In the genomic region with DNA sequence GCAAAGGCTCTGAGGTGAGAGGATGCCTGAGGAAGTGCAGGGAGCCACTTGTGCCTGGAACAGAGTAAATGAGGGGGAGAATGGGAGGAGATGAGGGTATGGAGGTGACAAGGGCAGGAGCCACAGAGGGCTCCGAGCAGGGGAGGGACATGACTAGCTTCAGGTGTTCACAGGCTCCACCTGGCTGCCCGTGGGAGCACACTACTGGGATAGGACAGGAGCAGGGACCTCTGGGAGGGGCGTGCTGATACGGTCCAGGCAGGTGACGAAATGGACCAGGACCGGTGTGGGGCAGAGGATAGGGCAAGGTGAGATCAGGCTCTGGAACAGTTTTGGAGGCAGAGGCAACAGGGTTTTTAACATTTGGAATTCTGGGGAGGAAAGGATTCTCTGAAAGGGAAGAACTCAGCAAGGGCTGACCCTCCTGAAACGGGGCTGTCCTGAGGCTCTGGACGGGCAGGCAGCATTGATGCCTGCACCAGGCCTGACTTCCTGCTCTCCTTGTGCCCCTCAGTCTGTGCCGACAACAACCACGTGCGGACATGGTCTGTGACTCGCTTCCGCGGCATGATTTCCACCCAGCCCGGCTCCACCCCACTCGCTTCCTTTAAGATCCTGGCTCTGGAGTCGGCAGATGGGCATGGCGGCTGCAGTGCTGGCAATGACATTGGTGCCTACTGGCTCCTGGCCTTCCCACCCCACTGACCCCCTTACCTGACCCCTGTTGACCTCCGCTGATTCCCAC, we compare ENCODE assay signal across 17 cellular contexts. TPM values are rescaled to one million over a fixed set of nuclear protein-coding genes. Genes with fewer than 3 reads are reported as not detected.
A peak's percentile ranks its signal among the peaks of the same experiment; 100 is the strongest.
DNase-seq lines count a peak whose midpoint lies in the region; ATAC-seq, FAIRE-seq and TF ChIP-seq lines count a peak whose summit lies in the region.
"Had no signal": no experiment of that assay in that cellular context is flagged by ENCODE, and none has a peak within 500 bp of the region (broad histone marks: within the 10 kb centered on the region; RNA-seq: fewer than 3 reads in every experiment).

No MANE protein-coding gene starts in this region.

- H3K9me3 ChIP-seq in IMR-90 (ENCODE audit: control insufficient read depth, insufficient read depth, low read length), result no peaks in the 10 kb centered on the region
- H3K9me3 ChIP-seq: BE2C, vagina had no signal

- in situ Hi-C loops in IMR-90 (cut with MboI; ENCODE audit: low sequenced_read_pairs), result no loop called here
- in situ Hi-C loops in brain microvascular endothelial cell (cut with HindIII; ENCODE audit: low pct_ligation_motif_present, low sequenced_read_pairs), result no loop called here

- no peak overlapping the region for H2AFZ ChIP-seq in IMR-90 (replicated peaks; ENCODE audit: low read length, poor library complexity)
- H2AFZ ChIP-seq: GM23338 had no signal

- no peak overlapping the region for H3K23ac ChIP-seq in IMR-90 (ENCODE audit: low read depth, low read length)

- TF ChIP-seq RAD21 in IMR-90 (IDR thresholded peaks at IDR 0.05; ENCODE audit: low read length), result no peak

- H2BK5ac ChIP-seq in IMR-90 (ENCODE audit: low read depth, low read length, poor library complexity, severe bottlenecking), result no peak overlapping the region

- ATAC-seq in IMR-90 (ENCODE audit: low read depth), result no peak
- no peak for ATAC-seq in HG03097 (IDR thresholded peaks at IDR 0.05; ENCODE audit: low FRiP score, unreplicated experiment)
- ATAC-seq: GM23338; stimulated activated naive CD8-positive, alpha-beta T cell treated with anti-CD3 and anti-CD28 coated beads, Interleukin-15, amount 100 ng/mL, for 72 hours had no signal

- no peak overlapping the region for H4K5ac ChIP-seq in IMR-90 (ENCODE audit: low read depth, low read length)

- no peak for FAIRE-seq in GM12892 (lab: Jason Lieb, UNC)

- BruUV-seq in IMR-90 (replicated peaks; lab: Mats Ljungman, UMichigan), result no TSS peak

- H3K36me3 ChIP-seq in IMR-90 (ENCODE audit: control insufficient read depth, insufficient read depth, low read length), result peaks cover 51% of the 10 kb centered on the region
- peaks cover 7% of the 10 kb centered on the region for H3K36me3 ChIP-seq in brain microvascular endothelial cell (replicated peaks)
- H3K36me3 ChIP-seq: BE2C had no signal

- H3K79me1 ChIP-seq in IMR-90 (ENCODE audit: low read depth in 1 of 2, low read length in 2 of 2), result peaks cover 0 to 4% of the 10 kb centered on the region in 2 experiments; a peak in 1 of 4 replicates

- H2BK120ac ChIP-seq in IMR-90 (ENCODE audit: low read depth, low read length), result no peak overlapping the region

- TF ChIP-seq CTCF in IMR-90 (conservative IDR thresholded peaks at IDR 0.05; ENCODE audit: low read depth, low read length) (no peak), brain microvascular endothelial cell (IDR thresholded peaks at IDR 0.05; ENCODE audit: low read depth, low read length, missing control alignments) (no peak)

- peak overlapping the region; percentile 70 for H2AK9ac ChIP-seq in IMR-90 (replicated peaks; ENCODE audit: low read depth, low read length, poor library complexity)

- TF ChIP-seq POLR2A in IMR-90 (IDR thresholded peaks at IDR 0.05; ENCODE audit: low read depth, low read length), result no peak
- no peak; the same call in 1 of the 2 replicates for TF ChIP-seq POLR2A in GM12892 (IDR thresholded peaks at IDR 0.05; ENCODE audit: low read depth, low read length)

- H3K27ac ChIP-seq in IMR-90 (ENCODE audit: insufficient read depth, low read length) (no peak overlapping the region), brain microvascular endothelial cell (no peak overlapping the region)
- H3K27ac ChIP-seq: vagina had no signal

- H4K20me1 ChIP-seq in IMR-90 (ENCODE audit: insufficient read depth, low read length), result no peaks in the 10 kb centered on the region; the same call in 1 of the 2 replicates

- peaks cover 4% of the 10 kb centered on the region; the same call in 1 of the 2 replicates for H3K9me1 ChIP-seq in IMR-90 (ENCODE audit: insufficient read depth, low read length)

- no peak overlapping the region for H3K4me2 ChIP-seq in IMR-90 (ENCODE audit: low read depth, low read length)
- H3K4me2 ChIP-seq: GM23338 had no signal

- no peak overlapping the region for H3K18ac ChIP-seq in IMR-90 (ENCODE audit: low read depth, low read length)

- intact Hi-C loops in IMR-90 (cut with micrococcal nuclease), result no loop called here

- H3K4me1 ChIP-seq in IMR-90 (ENCODE audit: control insufficient read depth, insufficient read depth, low read length), result no peaks in the 10 kb centered on the region
- H3K4me1 ChIP-seq: vagina had no signal

- no peak overlapping the region for H2AK5ac ChIP-seq in IMR-90 (ENCODE audit: low read depth, low read length)

- no peak overlapping the region for H3K14ac ChIP-seq in IMR-90 (replicated peaks; ENCODE audit: low read depth, low read length)

- H4K8ac ChIP-seq in IMR-90 (ENCODE audit: low read depth in 2 of 2, low read length in 2 of 2), result no peak overlapping the region

- 90% methylated on average over 13 of the region's 19 CpGs; no CpG with 5 or more reads in 1 of the 2 experiments for WGBS in IMR-90 (ENCODE audit: extremely low coverage in 2 of 2, insufficient read length in 1 of 2), 2 experiments

- H3K4ac ChIP-seq in IMR-90 (ENCODE audit: low read depth, low read length), result no peak overlapping the region

- H3K27me3 ChIP-seq in IMR-90 (ENCODE audit: control insufficient read depth, insufficient read depth, low read length) (no peaks in the 10 kb centered on the region), brain microvascular endothelial cell (replicated peaks) (no peaks in the 10 kb centered on the region)
- H3K27me3 ChIP-seq: BE2C, vagina had no signal

- CTCF ChIA-PET in IMR-90 (lab: Yijun Ruan, JAX), result no interaction called here

- DNase-seq in D341Med (ENCODE audit: low spot score), result peak; percentile 25
- DNase-seq in IMR-90, result no peak
- peak; percentile 32 for DNase-seq in brain microvascular endothelial cell
- peak; percentile 59 for DNase-seq in myocyte (ENCODE audit: low read depth)
- no peak for DNase-seq in Ammon's horn (ENCODE audit: low spot score)
- DNase-seq in activated T-cell treated with anti-CD3 and anti-CD28 coated beads for 4 hours, result no peak
- no peak for DNase-seq in GM12892 (ENCODE audit: insufficient read length)
- DNase-seq: activated gamma-delta T cell treated with Interleukin-2 at 50 U/mL for 16 hours; BE2C; effector CD8-positive, alpha-beta T cell; naive B cell; NCI-H1930; NCI-H524; stimulated activated naive CD8-positive, alpha-beta T cell treated with anti-CD3 and anti-CD28 coated beads, Interleukin-15, amount 100 ng/mL, for 72 hours had no signal

- no peak overlapping the region for H3K4me3 ChIP-seq in IMR-90 (ENCODE audit: insufficient read depth, low read depth, low read length)
- H3K4me3 ChIP-seq in brain microvascular endothelial cell (ENCODE audit: low read depth, low read length), result no peak overlapping the region
- H3K4me3 ChIP-seq: GM23338, vagina had no signal

- no peak overlapping the region for H2BK15ac ChIP-seq in IMR-90 (ENCODE audit: low read depth, low read length)

- no peak overlapping the region for H4K91ac ChIP-seq in IMR-90 (ENCODE audit: insufficient read depth, low read depth, low read length)

- no peak overlapping the region for H3K56ac ChIP-seq in IMR-90 (ENCODE audit: extremely low read depth, insufficient read depth, low read length)

- POLR2A ChIA-PET in IMR-90 (lab: Charles Lee; ENCODE audit: unreplicated experiment), result no interaction called here

- no peak overlapping the region for H2BK20ac ChIP-seq in IMR-90 (ENCODE audit: low read depth, low read length)

- H3K9ac ChIP-seq in IMR-90 (ENCODE audit: low read depth, low read length), result no peak overlapping the region

- dilution Hi-C loops in IMR-90 (cut with HindIII; ENCODE audit: low sequenced_read_pairs, unreplicated experiment), result no loop called here

TF ChIP-seq in IMR-90, 13 proteins besides CTCF, POLR2A, EP300 and RAD21:
- TF ChIP-seq CHD1 (IDR thresholded peaks at IDR 0.05; ENCODE audit: low read depth, low read length) (no peak), BHLHE40 (IDR thresholded peaks at IDR 0.05; ENCODE audit: low read depth, low read length) (no peak), RCOR1 (IDR thresholded peaks at IDR 0.05; ENCODE audit: insufficient replicate concordance, low read length) (no peak), RFX5 (IDR thresholded peaks at IDR 0.05; ENCODE audit: low read depth, low read length) (no peak), CEBPB (IDR thresholded peaks at IDR 0.05; ENCODE audit: low read depth, low read length) (no peak)

RNA-seq across cellular contexts. Expression of a gene that starts 11.6 kb away (rescaled TPM):
- total RNA-seq in IMR-90 (2012; rRNA removed) (15.6 and 16.1 TPM in 2 replicates), myocyte (27.8 and 32.2 TPM in 2 replicates)
- 94.0 and 108 TPM in 2 replicates for polyA plus RNA-seq in IMR-90 (2012; rRNA removed)
- 70.5 and 114 TPM in 2 replicates for polyA plus RNA-seq in IMR-90 (2012; cell fraction: cytosol; rRNA removed)
- polyA plus RNA-seq in IMR-90 (2012; cell fraction: nucleus; rRNA removed; ENCODE audit: low replicate concordance), result 124 and 239 TPM in 2 replicates
- 43.1 TPM for polyA plus RNA-seq in myocyte (2012)
- 38.2 TPM for polyA plus RNA-seq in GM12892 (2012; ENCODE audit: missing spikeins)

RNA-seq across cellular contexts. Expression of a gene that starts 12.9 kb away (rescaled TPM):
- total RNA-seq in IMR-90 (2012; rRNA removed) (4.4 and 14.7 TPM in 2 replicates), myocyte (3.7 and 11.0 TPM in 2 replicates)
- polyA plus RNA-seq in IMR-90 (2012; rRNA removed), result 61.6 and 70.3 TPM in 2 replicates
- 121 and 133 TPM in 2 replicates for polyA plus RNA-seq in IMR-90 (2012; cell fraction: cytosol; rRNA removed)
- 202 and 477 TPM in 2 replicates for polyA plus RNA-seq in IMR-90 (2012; cell fraction: nucleus; rRNA removed; ENCODE audit: low replicate concordance)
- 12.3 TPM for polyA plus RNA-seq in myocyte (2012)
- 7.4 TPM for polyA plus RNA-seq in GM12892 (2012; ENCODE audit: missing spikeins)

Comparison
In these comparisons a context has a peak if more than half of its experiments do, and no peak if none do; other contexts are left out.
1. DNase-seq: peak in D341Med (single experiment), brain microvascular endothelial cell (single experiment) and myocyte (single experiment); none in IMR-90 (single experiment), Ammon's horn (single experiment), activated T-cell treated with anti-CD3 and anti-CD28 coated beads for 4 hours (single experiment) and GM12892 (single experiment).